16 cellular contexts compared by ENCODE assay signal in the genomic region with DNA sequence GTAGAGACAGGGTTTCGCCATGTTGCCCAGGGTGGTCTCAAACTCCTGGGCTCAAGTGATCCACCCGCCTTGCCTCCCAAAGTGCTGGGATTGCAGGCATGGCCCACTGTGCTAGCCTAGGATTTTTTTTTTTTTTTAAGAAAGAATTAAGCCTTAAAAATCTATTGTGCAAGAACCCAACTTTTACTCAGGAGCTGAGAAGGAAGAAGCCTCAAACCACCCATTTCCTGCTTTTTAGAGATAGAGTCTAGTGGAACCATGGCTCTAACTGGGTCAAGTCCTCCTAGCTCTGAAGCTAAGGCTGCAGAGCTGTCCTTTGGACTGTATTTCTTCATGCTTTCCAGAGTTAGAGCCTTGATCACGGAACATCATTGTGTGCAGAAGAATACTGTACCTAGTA. TPM values are rescaled to one million over a fixed set of nuclear protein-coding genes. Genes with fewer than 3 reads are reported as not detected.
DNase-seq lines count a peak whose midpoint lies in the region; ATAC-seq and TF ChIP-seq lines count a peak whose summit lies in the region.
"Had no signal": no experiment of that assay in that cellular context is flagged by ENCODE, and none has a peak within 500 bp of the region (broad histone marks: within the 10 kb centered on the region; RNA-seq: fewer than 3 reads in every experiment).

No MANE protein-coding gene starts in this region.

- peak overlapping the region; percentile 97 for H3K27ac Mint-ChIP-seq in activated T-cell treated with anti-CD3 and anti-CD28 coated beads, Interleukin-2, amount 50 U/mL, for 72 hours
- H3K27ac Mint-ChIP-seq in activated T-helper 17 cell treated with anti-CD3 and anti-CD28 coated beads, Interleukin-2, amount 50 U/mL, for 72 hours, result peak overlapping the region; percentile 98

- H3K4me1 Mint-ChIP-seq in activated T-cell treated with anti-CD3 and anti-CD28 coated beads, Interleukin-2, amount 50 U/mL, for 72 hours (ENCODE audit: low read depth), result peaks cover 20% of the 10 kb centered on the region
- peaks cover 33% of the 10 kb centered on the region for H3K4me1 Mint-ChIP-seq in activated T-helper 17 cell treated with anti-CD3 and anti-CD28 coated beads, Interleukin-2, amount 50 U/mL, for 72 hours

- H3K9me3 ChIP-seq in spleen, result no peaks in the 10 kb centered on the region
- H3K9me3 ChIP-seq: MG63, sigmoid colon, tibial nerve had no signal

- H3K4me3 Mint-ChIP-seq in activated T-cell treated with anti-CD3 and anti-CD28 coated beads, Interleukin-2, amount 50 U/mL, for 72 hours, result no peak overlapping the region
- H3K4me3 Mint-ChIP-seq in activated T-helper 17 cell treated with anti-CD3 and anti-CD28 coated beads, Interleukin-2, amount 50 U/mL, for 72 hours, result peak overlapping the region; percentile 97

- TF ChIP-seq POLR2A in NB4 (IDR thresholded peaks at IDR 0.05; ENCODE audit: extremely low read depth, insufficient read length), result no peak
- no peak for TF ChIP-seq POLR2A in spleen (IDR thresholded peaks at IDR 0.05)

- peaks cover 14 to 57% (median 41%) of the 10 kb centered on the region in 6 donors for H3K4me1 ChIP-seq in spleen

- H3K36me3 Mint-ChIP-seq in activated T-cell treated with anti-CD3 and anti-CD28 coated beads, Interleukin-2, amount 50 U/mL, for 72 hours (ENCODE audit: insufficient read depth in 2 of 2), result peaks cover 1 to 13% of the 10 kb centered on the region in 2 donors
- peaks cover 32% of the 10 kb centered on the region for H3K36me3 Mint-ChIP-seq in activated T-helper 17 cell treated with anti-CD3 and anti-CD28 coated beads, Interleukin-2, amount 50 U/mL, for 72 hours (ENCODE audit: low read depth)

- no peak for DNase-seq in activated T-cell treated with anti-CD3 and anti-CD28 coated beads, Interleukin-2, amount 50 U/mL, for 72 hours
- DNase-seq in activated T-cell treated with anti-CD3 and anti-CD28 coated beads, Interleukin-2, amount 50 U/mL, for 1 hour, result no peak
- peak; percentile 73 for DNase-seq in NB4 (ENCODE audit: low read depth)
- no peak for DNase-seq in spleen
- no peak for DNase-seq in SW480 (ENCODE audit: low spot score)
- no peak for DNase-seq in epidermal melanocyte (ENCODE audit: insufficient read length, low spot score)
- no peak for DNase-seq in NCI-H345 (lab: John Stamatoyannopoulos, UW)
- DNase-seq: MG63; NCI-H2081 treated with DMSO at 0.1 percent for 48 hours; occipital lobe; sigmoid colon; stimulated activated CD4-positive, alpha-beta T cell treated with anti-CD3 and anti-CD28 coated beads, Interleukin-4, amount 100 ng/mL, for 24 hours; WERI-Rb-1 had no signal

- no peaks in the 10 kb centered on the region for H3K27me3 Mint-ChIP-seq in activated T-cell treated with anti-CD3 and anti-CD28 coated beads, Interleukin-2, amount 50 U/mL, for 72 hours (ENCODE audit: low read depth)
- H3K27me3 Mint-ChIP-seq in activated T-helper 17 cell treated with anti-CD3 and anti-CD28 coated beads, Interleukin-2, amount 50 U/mL, for 72 hours, result no peaks in the 10 kb centered on the region

- ATAC-seq in activated T-cell treated with anti-CD3 and anti-CD28 coated beads, Interleukin-2, amount 50 U/mL, for 72 hours (replicated peaks in 1 of 2), result no peak
- ATAC-seq in activated T-helper 17 cell treated with anti-CD3 and anti-CD28 coated beads, Interleukin-2, amount 50 U/mL, for 72 hours (replicated peaks), result no peak
- ATAC-seq: Right ventricle myocardium inferior had no signal

- peak overlapping the region in 5 of 8 donors; percentile 5 to 86 (median 83) for H3K27ac ChIP-seq in spleen
- H3K27ac ChIP-seq: sigmoid colon, WERI-Rb-1 had no signal

- TF ChIP-seq CTCF in NB4 (IDR thresholded peaks at IDR 0.05; ENCODE audit: low read depth, low read length) (no peak), spleen (IDR thresholded peaks at IDR 0.05 in 8 of 11, conservative IDR thresholded peaks at IDR 0.05 in 3 of 11) (no peak)

- no peaks in the 10 kb centered on the region for H3K9me3 Mint-ChIP-seq in activated T-cell treated with anti-CD3 and anti-CD28 coated beads, Interleukin-2, amount 50 U/mL, for 72 hours
- H3K9me3 Mint-ChIP-seq in activated T-helper 17 cell treated with anti-CD3 and anti-CD28 coated beads, Interleukin-2, amount 50 U/mL, for 72 hours, result no peaks in the 10 kb centered on the region

- intact Hi-C loops in spleen (cut with DNase I; ENCODE audit: low total_unique reads), result no loop called here

- WGBS in spleen, 5 donors, result 68 to 90% (median 83%) methylated on average over 3 of the region's 3 CpGs

- H3K4me3 ChIP-seq in NB4 (ENCODE audit: low read depth, low read length) (no peak overlapping the region), spleen (no peak overlapping the region)
- H3K4me3 ChIP-seq: MG63, sigmoid colon, tibial nerve had no signal

- peaks cover 0 to 25% (median 12%) of the 10 kb centered on the region in 6 donors for H3K36me3 ChIP-seq in spleen

- no peaks in the 10 kb centered on the region for H3K27me3 ChIP-seq in spleen (replicated peaks in 1 of 7)
- H3K27me3 ChIP-seq: MG63, sigmoid colon, tibial nerve had no signal

RNA-seq across cellular contexts. Expression of gene TSFM, which starts 1.3 kb away (rescaled TPM):
- total RNA-seq in activated T-cell treated with anti-CD3 and anti-CD28 coated beads, Interleukin-2, amount 50 U/mL, for 72 hours, result 10 to 100 TPM; 30.4 to 30.9 TPM
- 10 to 100 TPM; 30.7 to 63.8 TPM for total RNA-seq in activated T-helper 17 cell treated with anti-CD3 and anti-CD28 coated beads, Interleukin-2, amount 50 U/mL, for 72 hours
- total RNA-seq in spleen, result 10 to 100 TPM; 13.2 to 29.8 (median 16.3) TPM
- polyA plus RNA-seq in spleen, result 10 to 100 TPM; 20.7 to 38.2 (median 32.5) TPM

RNA-seq across cellular contexts. Expression of gene EEF1AKMT3, which starts 8.8 kb away (rescaled TPM):
- 1 to 10 TPM; 4.9 to 6.9 TPM for total RNA-seq in activated T-cell treated with anti-CD3 and anti-CD28 coated beads, Interleukin-2, amount 50 U/mL, for 72 hours
- 10 to 100 TPM in 1 of 2 donors, 1 to 10 TPM in 1; 5.4 to 11.5 TPM for total RNA-seq in activated T-helper 17 cell treated with anti-CD3 and anti-CD28 coated beads, Interleukin-2, amount 50 U/mL, for 72 hours
- 1 to 10 TPM; 3.0 to 9.5 (median 6.0) TPM for total RNA-seq in spleen
- 1 to 10 TPM; 1.2 to 1.6 (median 1.4) TPM for polyA plus RNA-seq in spleen

RNA-seq across cellular contexts. Expression of gene METTL1, which starts 9.3 kb away (rescaled TPM):
- total RNA-seq in activated T-cell treated with anti-CD3 and anti-CD28 coated beads, Interleukin-2, amount 50 U/mL, for 72 hours, result 10 to 100 TPM; 18.7 TPM
- 10 to 100 TPM; 19.0 to 39.5 TPM for total RNA-seq in activated T-helper 17 cell treated with anti-CD3 and anti-CD28 coated beads, Interleukin-2, amount 50 U/mL, for 72 hours
- total RNA-seq in spleen, result 10 to 100 TPM in 3 of 7 donors, 1 to 10 TPM in 4; 4.9 to 22.0 (median 9.9) TPM
- polyA plus RNA-seq in spleen, result 10 to 100 TPM; 15.8 to 20.7 (median 16.3) TPM

RNA-seq across cellular contexts. Expression of gene CYP27B1, which starts 14.4 kb away (rescaled TPM):
- 10 to 100 TPM; 11.1 to 14.7 TPM for total RNA-seq in activated T-cell treated with anti-CD3 and anti-CD28 coated beads, Interleukin-2, amount 50 U/mL, for 72 hours
- total RNA-seq in activated T-helper 17 cell treated with anti-CD3 and anti-CD28 coated beads, Interleukin-2, amount 50 U/mL, for 72 hours, result 10 to 100 TPM; 14.4 to 14.7 TPM
- 1 to 10 TPM in 2 of 7 donors, under 1 TPM in 5; 0.23 to 1.5 (median 0.47) TPM for total RNA-seq in spleen
- polyA plus RNA-seq in spleen, result under 1 TPM; 0.20 to 0.48 (median 0.30) TPM
- total RNA-seq: occipital lobe had no signal

RNA-seq across cellular contexts. Expression of gene MARCHF9, which starts 26.3 kb away (rescaled TPM):
- 10 to 100 TPM; 30.2 to 32.9 TPM for total RNA-seq in activated T-cell treated with anti-CD3 and anti-CD28 coated beads, Interleukin-2, amount 50 U/mL, for 72 hours
- total RNA-seq in activated T-helper 17 cell treated with anti-CD3 and anti-CD28 coated beads, Interleukin-2, amount 50 U/mL, for 72 hours, result 10 to 100 TPM; 22.5 to 26.9 TPM
- 10 to 100 TPM; 17.2 to 36.8 (median 23.0) TPM for total RNA-seq in spleen
- 10 to 100 TPM; 29.0 to 49.0 (median 33.0) TPM for polyA plus RNA-seq in spleen
